ENCODE assay signal across 16 cellular contexts in the genomic region with DNA sequence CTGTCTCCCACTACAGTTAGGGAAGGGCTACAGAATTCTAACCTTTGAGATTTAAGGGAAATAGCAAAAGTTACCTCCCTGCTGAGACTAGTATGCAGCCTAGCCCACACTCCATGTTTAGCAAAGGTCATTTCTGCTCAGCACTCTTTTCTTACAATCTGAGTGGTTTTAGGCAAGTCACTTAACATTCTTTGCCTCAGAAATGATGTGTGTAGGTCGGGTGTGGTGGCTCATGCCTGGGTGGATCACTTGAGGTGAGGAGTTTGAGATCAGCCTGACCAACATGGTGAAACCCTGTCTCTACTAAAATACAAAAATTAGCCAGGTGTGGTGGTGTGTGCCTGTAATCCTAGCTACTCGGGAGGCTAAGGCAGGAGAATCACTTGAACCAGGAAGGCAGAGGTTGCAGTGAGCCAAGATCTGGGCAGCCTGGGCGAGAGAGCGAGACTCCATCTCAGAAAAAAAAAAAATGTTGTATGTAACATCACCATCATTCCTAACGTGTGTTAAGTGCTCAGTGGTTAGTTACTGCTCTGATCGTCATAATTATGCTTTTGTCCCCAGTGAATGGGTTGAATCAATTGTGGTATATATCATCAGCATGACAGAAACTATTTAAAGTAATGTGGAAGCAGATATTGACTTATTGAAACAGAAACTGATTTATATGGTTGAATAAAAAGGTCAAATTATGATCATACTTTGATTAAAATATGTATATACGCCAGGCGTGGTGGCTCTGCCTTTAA.
"Had no signal": no experiment of that assay in that cellular context is flagged by ENCODE, and none has a peak within 500 bp of the region (broad histone marks: within the 10 kb centered on the region; RNA-seq: fewer than 3 reads in every experiment).

No MANE protein-coding gene starts in this region.

- H3K4me3 ChIP-seq: colonic mucosa, esophagus muscularis mucosa, hepatocyte, right atrium auricular region, skin epidermis, stomach, thoracic aorta had no signal

- H3K36me3 Mint-ChIP-seq: natural killer cell treated with Interleukin-12 subunit alpha and Interleukin-12 subunit beta and Interleukin-15 and Interleukin-18, amount 100 ng/mL, for 72 hours had no signal

- H3K4me3 Mint-ChIP-seq: activated CD4-positive, alpha-beta memory T cell treated with anti-CD3 and anti-CD28 coated beads for 36 hours; natural killer cell treated with Interleukin-12 subunit alpha and Interleukin-12 subunit beta and Interleukin-15 and Interleukin-18, amount 100 ng/mL, for 72 hours; T-helper 2 cell treated with Interferon-gamma antibody and Interleukin-4, amounts not matched to agents 5 μg/mL and 100 μg/mL, for 36 hours had no signal

- ATAC-seq: natural killer cell treated with Interleukin-12 subunit alpha and Interleukin-12 subunit beta and Interleukin-15 and Interleukin-18, amount 100 ng/mL, for 72 hours had no signal

- H3K27ac ChIP-seq: colonic mucosa, esophagus muscularis mucosa, hepatocyte, right atrium auricular region, skin epidermis, stomach, thoracic aorta had no signal

- H3K27me3 Mint-ChIP-seq: activated CD4-positive, alpha-beta memory T cell treated with anti-CD3 and anti-CD28 coated beads for 36 hours; natural killer cell treated with Interleukin-12 subunit alpha and Interleukin-12 subunit beta and Interleukin-15 and Interleukin-18, amount 100 ng/mL, for 72 hours; progenitor cell of endocrine pancreas had no signal

- DNase-seq: activated CD4-positive, alpha-beta memory T cell treated with anti-CD3 and anti-CD28 coated beads for 36 hours; activated CD8-positive, alpha-beta memory T cell treated with anti-CD3 and anti-CD28 coated beads, Interleukin-2, amount 50 U/mL, for 4 hours; colonic mucosa; mammary epithelial cell; stimulated activated CD4-positive, alpha-beta T cell treated with anti-CD3 and anti-CD28 coated beads, Interleukin-4, amount 100 ng/mL, for 4 hours; stimulated activated CD8-positive, alpha-beta memory T cell treated with anti-CD3 and anti-CD28 coated beads, Interleukin-4, amount 100 ng/mL, for 48 hours; stomach; SW 1271 had no signal

- H3K9me3 ChIP-seq: colonic mucosa, esophagus muscularis mucosa, right atrium auricular region, stomach, thoracic aorta had no signal

- H3K27ac Mint-ChIP-seq: activated CD4-positive, alpha-beta memory T cell treated with anti-CD3 and anti-CD28 coated beads for 36 hours; progenitor cell of endocrine pancreas; T-helper 2 cell treated with Interferon-gamma antibody and Interleukin-4, amounts not matched to agents 5 μg/mL and 100 μg/mL, for 36 hours had no signal

- H2AFZ ChIP-seq: hepatocyte had no signal

- H3K36me3 ChIP-seq: colonic mucosa, esophagus muscularis mucosa, stomach, thoracic aorta had no signal

- H3K79me2 ChIP-seq: hepatocyte had no signal

- H3K9me3 Mint-ChIP-seq: activated CD4-positive, alpha-beta memory T cell treated with anti-CD3 and anti-CD28 coated beads for 36 hours; natural killer cell treated with Interleukin-12 subunit alpha and Interleukin-12 subunit beta and Interleukin-15 and Interleukin-18, amount 100 ng/mL, for 72 hours; T-helper 2 cell treated with Interferon-gamma antibody and Interleukin-4, amounts not matched to agents 5 μg/mL and 100 μg/mL, for 36 hours had no signal

- H3K4me2 ChIP-seq: hepatocyte had no signal

- H3K4me1 ChIP-seq: colonic mucosa had no signal

- H3K27me3 ChIP-seq: colonic mucosa, esophagus muscularis mucosa, hepatocyte, right atrium auricular region, stomach had no signal
